Comparison of ENCODE assay signal across 22 cellular contexts in the genomic region with DNA sequence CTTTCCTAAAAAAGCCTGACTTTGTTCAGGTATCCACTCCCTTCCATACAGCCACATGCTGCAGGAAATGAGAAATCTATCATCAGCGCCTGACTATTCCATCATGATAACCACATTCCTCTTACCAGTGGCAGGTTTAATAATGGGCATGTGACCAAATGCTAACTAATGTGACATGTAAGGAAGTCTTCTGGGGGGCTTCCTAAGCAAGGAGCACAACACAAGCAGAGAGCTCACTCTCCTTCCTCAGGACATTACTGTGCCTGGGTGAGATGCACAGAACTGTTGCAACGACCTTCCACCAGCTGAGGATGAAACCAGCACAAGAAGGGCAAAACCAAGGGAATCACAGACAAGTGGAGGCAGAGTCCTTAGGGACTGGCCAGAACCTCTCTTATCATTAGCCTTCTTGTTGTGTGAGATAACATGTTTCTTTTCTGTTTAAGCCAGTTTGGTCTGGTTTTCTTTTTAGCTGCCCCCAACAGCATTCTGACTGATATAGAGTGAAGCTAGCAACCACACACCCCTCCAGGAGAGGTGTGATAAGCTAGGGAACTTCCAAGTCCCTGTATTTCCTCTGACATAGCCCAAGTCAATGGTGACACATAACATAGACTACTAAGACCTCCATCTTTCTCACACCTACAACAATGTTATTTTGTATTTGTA. TPM values are rescaled to one million over a fixed set of nuclear protein-coding genes. Genes with fewer than 3 reads are reported as not detected.
A peak's percentile ranks its signal among the peaks of the same experiment; 100 is the strongest.
DNase-seq lines count a peak whose midpoint lies in the region; ATAC-seq and TF ChIP-seq lines count a peak whose summit lies in the region.
"Had no signal": no experiment of that assay in that cellular context is flagged by ENCODE, and none has a peak within 500 bp of the region (broad histone marks: within the 10 kb centered on the region; RNA-seq: fewer than 3 reads in every experiment).

No MANE protein-coding gene starts in this region.

- ATAC-seq in activated CD4-positive, alpha-beta T cell treated with anti-CD3 and anti-CD28 coated beads for 36 hours = peak; percentile 75
- ATAC-seq in activated T-helper 17 cell treated with anti-CD3 and anti-CD28 coated beads, Interleukin-2, amount 50 U/mL, for 72 hours (replicated peaks) = peak; percentile 37
- ATAC-seq: Right ventricle myocardium inferior had no signal

- POLR2A ChIA-PET in activated CD4-positive, alpha-beta T cell treated with anti-CD3 and anti-CD28 coated beads for 36 hours (lab: Charles Lee) = interaction anchor here (0.6 kb wide), 1 partner anchor 338 kb away, joined by 4 read pairs; no protein-coding TSS in a partner anchor

- intact Hi-C loops in activated CD4-positive, alpha-beta T cell treated with anti-CD3 and anti-CD28 coated beads for 36 hours (cut with DNase I, micrococcal nuclease) = no loop called here

- no peaks in the 10 kb centered on the region for H3K4me1 Mint-ChIP-seq in activated CD4-positive, alpha-beta T cell treated with anti-CD3 and anti-CD28 coated beads for 36 hours
- H3K4me1 Mint-ChIP-seq in activated T-helper 17 cell treated with anti-CD3 and anti-CD28 coated beads, Interleukin-2, amount 50 U/mL, for 72 hours = no peaks in the 10 kb centered on the region
- H3K4me1 Mint-ChIP-seq: B cell, neural progenitor cell had no signal

- no peak overlapping the region for H3K27ac Mint-ChIP-seq in activated CD4-positive, alpha-beta T cell treated with anti-CD3 and anti-CD28 coated beads for 36 hours
- no peak overlapping the region for H3K27ac Mint-ChIP-seq in activated T-helper 17 cell treated with anti-CD3 and anti-CD28 coated beads, Interleukin-2, amount 50 U/mL, for 72 hours
- H3K27ac Mint-ChIP-seq: activated naive CD8-positive, alpha-beta T cell; activated T-cell treated with anti-CD3 and anti-CD28 coated beads, Interleukin-2, amount 50 U/mL, for 24 hours; B cell; neural progenitor cell had no signal

- CTCF ChIA-PET in activated CD4-positive, alpha-beta T cell treated with anti-CD3 and anti-CD28 coated beads for 36 hours (lab: Charles Lee) = interaction anchor here (0.7 to 1.5 kb wide), 5 partner anchors 10 to 140 kb away, joined by 3 to 4 read pairs (median 3); no protein-coding TSS in a partner anchor

- no peak for TF ChIP-seq CTCF in GM20000 (IDR thresholded peaks at IDR 0.05; ENCODE audit: extremely low read depth, missing control alignments)

- peaks cover 8% of the 10 kb centered on the region for H3K4me1 ChIP-seq in mesodermal cell (ENCODE audit: control insufficient read depth, insufficient read depth, low read length, poor library complexity, severe bottlenecking)
- H3K4me1 ChIP-seq: colonic mucosa, neural progenitor cell, prostate gland had no signal

- no peak overlapping the region for H3K4me3 ChIP-seq in mesodermal cell (ENCODE audit: extremely low read depth, insufficient read depth, low read length, poor library complexity, severe bottlenecking)
- H3K4me3 ChIP-seq: colonic mucosa, neural progenitor cell, prostate gland, stomach, upper lobe of left lung had no signal

- H3K36me3 ChIP-seq in mesodermal cell (ENCODE audit: control insufficient read depth, insufficient read depth, low read length) = no peaks in the 10 kb centered on the region
- H3K36me3 ChIP-seq: colonic mucosa, neural progenitor cell, prostate gland, stomach, upper lobe of left lung had no signal

- WGBS in mesodermal cell (ENCODE audit: insufficient coverage in 2 of 2), 2 experiments = 64 to 78% methylated on average over 1 of the region's 2 CpGs

- DNase-seq in activated CD4-positive, alpha-beta T cell treated with anti-CD3 and anti-CD28 coated beads for 36 hours = no peak
- DNase-seq in activated CD4-positive, alpha-beta T cell treated with anti-CD3 and anti-CD28 coated beads for 48 hours = no peak
- DNase-seq in GM20000 (ENCODE audit: low spot score) (peak; percentile 38), NCI-H2227 (lab: John Stamatoyannopoulos, UW; ENCODE audit: unreplicated experiment) (no peak), NCI-H748 (lab: John Stamatoyannopoulos, UW; ENCODE audit: unreplicated experiment) (no peak), NCI-H1436 (lab: John Stamatoyannopoulos, UW) (no peak)
- DNase-seq: 8988T; activated T-cell treated with anti-CD3 and anti-CD28 coated beads, Interleukin-2, amount 50 U/mL, for 24 hours; colonic mucosa; foreskin fibroblast; NCI-H2171; NCI-H526 treated with DMSO at 0.1 percent for 48 hours; stomach; SW 1271; upper lobe of left lung had no signal

- no peaks in the 10 kb centered on the region for H3K9me3 ChIP-seq in mesodermal cell (ENCODE audit: control insufficient read depth, low read length)
- H3K9me3 ChIP-seq: colonic mucosa, prostate gland, stomach, upper lobe of left lung had no signal

- peak overlapping the region; percentile 69 for H3K27ac ChIP-seq in mesodermal cell (ENCODE audit: low read depth, low read length, severe bottlenecking)
- H3K27ac ChIP-seq: colonic mucosa, neural progenitor cell, prostate gland, stomach, upper lobe of left lung had no signal

- H3K4me3 Mint-ChIP-seq in activated CD4-positive, alpha-beta T cell treated with anti-CD3 and anti-CD28 coated beads for 36 hours = no peak overlapping the region
- H3K4me3 Mint-ChIP-seq in activated T-helper 17 cell treated with anti-CD3 and anti-CD28 coated beads, Interleukin-2, amount 50 U/mL, for 72 hours = no peak overlapping the region
- H3K4me3 Mint-ChIP-seq: activated naive CD8-positive, alpha-beta T cell; activated T-cell treated with anti-CD3 and anti-CD28 coated beads, Interleukin-2, amount 50 U/mL, for 24 hours; B cell; neural progenitor cell had no signal

- no peaks in the 10 kb centered on the region for H3K9me3 Mint-ChIP-seq in activated CD4-positive, alpha-beta T cell treated with anti-CD3 and anti-CD28 coated beads for 36 hours (ENCODE audit: low read depth)
- no peaks in the 10 kb centered on the region for H3K9me3 Mint-ChIP-seq in activated T-helper 17 cell treated with anti-CD3 and anti-CD28 coated beads, Interleukin-2, amount 50 U/mL, for 72 hours
- H3K9me3 Mint-ChIP-seq: activated T-cell treated with anti-CD3 and anti-CD28 coated beads, Interleukin-2, amount 50 U/mL, for 24 hours had no signal

- H3K36me3 Mint-ChIP-seq in activated CD4-positive, alpha-beta T cell treated with anti-CD3 and anti-CD28 coated beads for 36 hours (ENCODE audit: low read depth) = no peaks in the 10 kb centered on the region
- no peaks in the 10 kb centered on the region for H3K36me3 Mint-ChIP-seq in activated T-helper 17 cell treated with anti-CD3 and anti-CD28 coated beads, Interleukin-2, amount 50 U/mL, for 72 hours (ENCODE audit: low read depth)
- H3K36me3 Mint-ChIP-seq: neural progenitor cell had no signal

- peaks cover 5% of the 10 kb centered on the region for H3K27me3 Mint-ChIP-seq in activated CD4-positive, alpha-beta T cell treated with anti-CD3 and anti-CD28 coated beads for 36 hours
- H3K27me3 Mint-ChIP-seq in activated T-helper 17 cell treated with anti-CD3 and anti-CD28 coated beads, Interleukin-2, amount 50 U/mL, for 72 hours = no peaks in the 10 kb centered on the region
- H3K27me3 Mint-ChIP-seq: activated T-cell treated with anti-CD3 and anti-CD28 coated beads, Interleukin-2, amount 50 U/mL, for 24 hours had no signal

RNA-seq across cellular contexts. Expression of gene MYO1D, which starts 16.9 kb away (rescaled TPM):
- 1 to 10 TPM; 8.7 to 8.8 TPM for total RNA-seq in activated CD4-positive, alpha-beta T cell treated with anti-CD3 and anti-CD28 coated beads for 36 hours
- 10 to 100 TPM in 1 of 2 donors, 1 to 10 TPM in 1; 9.1 to 32.0 TPM for total RNA-seq in activated T-helper 17 cell treated with anti-CD3 and anti-CD28 coated beads, Interleukin-2, amount 50 U/mL, for 72 hours
- 27.9 TPM for polyA plus RNA-seq in mesodermal cell (2013, experiment 1 of 2)
- 28.1 TPM for polyA plus RNA-seq in mesodermal cell (2013, experiment 2 of 2)
